In the genomic region with DNA sequence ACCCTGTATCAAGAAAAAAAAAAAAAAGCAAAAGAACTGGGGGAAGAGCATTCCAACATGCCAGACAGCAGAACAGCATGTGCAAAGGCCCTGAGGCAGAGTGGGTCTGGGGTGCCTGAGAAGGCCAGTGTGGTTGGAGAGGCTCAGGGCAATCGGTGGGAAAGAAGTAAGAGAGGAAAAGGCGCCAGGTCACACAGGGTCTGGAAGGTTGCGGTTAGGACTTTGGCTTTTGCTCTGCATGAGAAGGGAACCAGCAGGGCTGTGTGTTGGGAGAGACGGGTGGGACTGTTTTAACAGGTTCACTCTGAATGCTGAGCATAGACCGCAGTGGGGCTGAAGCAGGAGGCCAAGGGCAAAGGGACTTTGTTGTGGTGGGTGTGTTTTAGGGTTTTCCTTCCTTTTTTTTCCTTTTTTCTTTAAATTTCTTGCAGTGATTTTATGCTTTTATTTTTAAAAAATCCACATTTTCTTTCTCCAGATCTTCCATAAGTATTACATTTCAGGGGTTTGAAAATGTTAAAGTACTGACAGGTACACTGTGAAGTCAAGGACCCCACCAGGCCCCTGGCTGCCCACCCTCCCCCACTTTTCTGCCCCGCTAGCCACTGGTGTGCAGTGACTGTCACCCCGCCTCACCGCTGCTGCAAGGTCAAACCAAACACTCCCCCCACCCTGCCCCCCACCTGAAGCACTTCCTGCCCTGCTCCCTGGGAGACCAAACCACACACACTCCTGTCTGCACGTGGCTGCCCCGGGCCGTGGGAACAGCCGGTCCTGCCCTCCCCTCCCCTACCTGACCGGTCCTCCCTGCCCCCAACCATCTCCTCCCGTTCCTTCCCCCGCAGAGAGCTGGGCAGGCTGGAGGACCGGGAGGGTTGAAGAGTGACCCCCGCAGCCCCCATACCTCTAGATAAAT, we compare ENCODE assay signal across 11 cellular contexts. TPM values are rescaled to one million over a fixed set of nuclear protein-coding genes. Genes with fewer than 3 reads are reported as not detected.
A peak's percentile ranks its signal among the peaks of the same experiment; 100 is the strongest.
DNase-seq lines count a peak whose midpoint lies in the region; ATAC-seq and TF ChIP-seq lines count a peak whose summit lies in the region.
"Had no signal": no experiment of that assay in that cellular context is flagged by ENCODE, and none has a peak within 500 bp of the region (broad histone marks: within the 10 kb centered on the region; RNA-seq: fewer than 3 reads in every experiment).

No MANE protein-coding gene starts in this region.

- intact Hi-C loops in activated B cell treated with CpG ODN at 0.5 μM for 24 hours (cut with micrococcal nuclease): no loop called here

- in situ Hi-C loops in G401 (cut with HindIII; ENCODE audit: low sequenced_read_pairs): no loop called here

- CTCF ChIA-PET in activated B cell treated with CpG ODN at 0.5 μM for 24 hours (lab: Charles Lee): interaction anchor here (1.0 to 2.9 kb wide), 3 partner anchors 12 to 93 kb away, joined by 3 to 12 read pairs (median 4); no protein-coding TSS in a partner anchor

- no peak for TF ChIP-seq CTCF in activated B cell treated with CpG ODN at 0.5 μM for 24 hours (IDR thresholded peaks at IDR 0.05)

- no peak overlapping the region for H3K4me3 Mint-ChIP-seq in T-helper 1 cell treated with Interleukin-12 subunit alpha and Interleukin-12 subunit beta and Interleukin-4 antibody, amounts not matched to agents 30 μg/mL and 1 μg/mL, for 36 hours
- H3K4me3 Mint-ChIP-seq in activated B cell treated with CpG ODN at 0.5 μM for 24 hours (peak overlapping the region; percentile 71), immature natural killer cell (peak overlapping the region; percentile 67 to 80 (median 69))

- peak overlapping the region; percentile 31 for H3K27ac Mint-ChIP-seq in T-helper 1 cell treated with Interleukin-12 subunit alpha and Interleukin-12 subunit beta and Interleukin-4 antibody, amounts not matched to agents 30 μg/mL and 1 μg/mL, for 36 hours
- H3K27ac Mint-ChIP-seq in activated B cell treated with CpG ODN at 0.5 μM for 24 hours (peak overlapping the region; percentile 81), immature natural killer cell (peak overlapping the region; percentile 67 to 90 (median 86))

- POLR2A ChIA-PET in activated B cell treated with CpG ODN at 0.5 μM for 24 hours (lab: Charles Lee): interaction anchor here (0.7 to 1.4 kb wide), 4 partner anchors 11 to 73 kb away, joined by 3 to 9 read pairs (median 4); no protein-coding TSS in a partner anchor

- no peaks in the 10 kb centered on the region for H3K27me3 Mint-ChIP-seq in T-helper 1 cell treated with Interleukin-12 subunit alpha and Interleukin-12 subunit beta and Interleukin-4 antibody, amounts not matched to agents 30 μg/mL and 1 μg/mL, for 36 hours (ENCODE audit: low read depth)
- H3K27me3 Mint-ChIP-seq in activated B cell treated with CpG ODN at 0.5 μM for 24 hours (no peaks in the 10 kb centered on the region), immature natural killer cell (ENCODE audit: low read depth in 3 of 3) (peaks cover 6 to 10% (median 7%) of the 10 kb centered on the region in 3 donors)

- H3K9me3 Mint-ChIP-seq in T-helper 1 cell treated with Interleukin-12 subunit alpha and Interleukin-12 subunit beta and Interleukin-4 antibody, amounts not matched to agents 30 μg/mL and 1 μg/mL, for 36 hours: no peaks in the 10 kb centered on the region
- H3K9me3 Mint-ChIP-seq in activated B cell treated with CpG ODN at 0.5 μM for 24 hours (no peaks in the 10 kb centered on the region), immature natural killer cell (no peaks in the 10 kb centered on the region)

- peaks cover 22% of the 10 kb centered on the region for H3K4me1 Mint-ChIP-seq in T-helper 1 cell treated with Interleukin-12 subunit alpha and Interleukin-12 subunit beta and Interleukin-4 antibody, amounts not matched to agents 30 μg/mL and 1 μg/mL, for 36 hours (ENCODE audit: low read depth)
- H3K4me1 Mint-ChIP-seq in activated B cell treated with CpG ODN at 0.5 μM for 24 hours: peaks cover 96% of the 10 kb centered on the region
- peaks cover 90 to 98% of the 10 kb centered on the region in 2 donors for H3K4me1 Mint-ChIP-seq in immature natural killer cell

- DNase-seq in T-helper 1 cell (no peak), activated B cell treated with CpG ODN at 0.5 μM for 24 hours (no peak), immature natural killer cell (peak; percentile 43 to 61 (median 47)), G401 (ENCODE audit: low spot score) (no peak), SKM-1 treated with dmso at 0.1 percent for 144 hours (lab: John Stamatoyannopoulos, UW; ENCODE audit: unreplicated experiment) (no peak)
- DNase-seq in stimulated activated naive CD8-positive, alpha-beta T cell treated with anti-CD3 and anti-CD28 coated beads, Interleukin-15, Interleukin-2, amounts not matched to agents 100 U/mL and 50 U/mL, for 24 hours: peak; percentile 54
- DNase-seq: glutamatergic neuron, MV-4-11, nucleus accumbens had no signal

- ATAC-seq in activated B cell treated with CpG ODN at 0.5 μM for 24 hours (ENCODE audit: low read depth): peak; percentile 10
- ATAC-seq in stimulated activated naive CD8-positive, alpha-beta T cell treated with anti-CD3 and anti-CD28 coated beads, Interleukin-15, Interleukin-2, amounts not matched to agents 100 U/mL and 50 U/mL, for 24 hours: peak; percentile 6
- ATAC-seq in HG03135 (IDR thresholded peaks at IDR 0.05; ENCODE audit: unreplicated experiment): no peak

- H3K36me3 Mint-ChIP-seq in T-helper 1 cell treated with Interleukin-12 subunit alpha and Interleukin-12 subunit beta and Interleukin-4 antibody, amounts not matched to agents 30 μg/mL and 1 μg/mL, for 36 hours (ENCODE audit: low read depth): no peaks in the 10 kb centered on the region
- H3K36me3 Mint-ChIP-seq in activated B cell treated with CpG ODN at 0.5 μM for 24 hours (ENCODE audit: low read depth): peaks cover 16% of the 10 kb centered on the region
- H3K36me3 Mint-ChIP-seq in immature natural killer cell: no peaks in the 10 kb centered on the region

RNA-seq across cellular contexts. Expression of a gene that starts 30.0 kb away (rescaled TPM):
- 75.3 and 79.4 TPM in 2 replicates for total RNA-seq in activated B cell treated with CpG ODN at 0.5 μM for 24 hours
- polyA plus RNA-seq in immature natural killer cell: 1 to 10 TPM in 2 of 3 donors, not detected in 1; 1.1 to 2.1 TPM
- 5.6 and 5.8 TPM in 2 replicates for total RNA-seq in G401 (2014; rRNA removed; shearing (Covaris generic))

RNA-seq across cellular contexts. Expression of a gene that starts 49.1 kb away (rescaled TPM):
- total RNA-seq in activated B cell treated with CpG ODN at 0.5 μM for 24 hours: 4.9 and 7.1 TPM in 2 replicates
- polyA plus RNA-seq in immature natural killer cell: not detected
- total RNA-seq in G401 (2014; rRNA removed; shearing (Covaris generic)): 3.1 and 3.3 TPM in 2 replicates

Comparison
In these comparisons a context has a peak if more than half of its experiments do, and no peak if none do; other contexts are left out.
1. H3K27ac Mint-ChIP-seq: peak in every context shown above with its lines; median percentile 86 in immature natural killer cell; 81 in activated B cell treated with CpG ODN at 0.5 μM for 24 hours; 31 in T-helper 1 cell treated with Interleukin-12 subunit alpha and Interleukin-12 subunit beta and Interleukin-4 antibody, amounts not matched to agents 30 μg/mL and 1 μg/mL, for 36 hours.
2. DNase-seq: peak in immature natural killer cell (3 of 3) and stimulated activated naive CD8-positive, alpha-beta T cell treated with anti-CD3 and anti-CD28 coated beads, Interleukin-15, Interleukin-2, amounts not matched to agents 100 U/mL and 50 U/mL, for 24 hours (single experiment); none in T-helper 1 cell (0 of 5), activated B cell treated with CpG ODN at 0.5 μM for 24 hours (single experiment), G401 (single experiment) and SKM-1 treated with dmso at 0.1 percent for 144 hours (single experiment).
3. RNA of a gene that starts 30.0 kb away (total RNA-seq): 75.3 to 79.4 TPM in activated B cell treated with CpG ODN at 0.5 μM for 24 hours; 5.6 to 5.8 TPM in G401; every median in the first group is over 10 times any median in the second.